In the genomic region with DNA sequence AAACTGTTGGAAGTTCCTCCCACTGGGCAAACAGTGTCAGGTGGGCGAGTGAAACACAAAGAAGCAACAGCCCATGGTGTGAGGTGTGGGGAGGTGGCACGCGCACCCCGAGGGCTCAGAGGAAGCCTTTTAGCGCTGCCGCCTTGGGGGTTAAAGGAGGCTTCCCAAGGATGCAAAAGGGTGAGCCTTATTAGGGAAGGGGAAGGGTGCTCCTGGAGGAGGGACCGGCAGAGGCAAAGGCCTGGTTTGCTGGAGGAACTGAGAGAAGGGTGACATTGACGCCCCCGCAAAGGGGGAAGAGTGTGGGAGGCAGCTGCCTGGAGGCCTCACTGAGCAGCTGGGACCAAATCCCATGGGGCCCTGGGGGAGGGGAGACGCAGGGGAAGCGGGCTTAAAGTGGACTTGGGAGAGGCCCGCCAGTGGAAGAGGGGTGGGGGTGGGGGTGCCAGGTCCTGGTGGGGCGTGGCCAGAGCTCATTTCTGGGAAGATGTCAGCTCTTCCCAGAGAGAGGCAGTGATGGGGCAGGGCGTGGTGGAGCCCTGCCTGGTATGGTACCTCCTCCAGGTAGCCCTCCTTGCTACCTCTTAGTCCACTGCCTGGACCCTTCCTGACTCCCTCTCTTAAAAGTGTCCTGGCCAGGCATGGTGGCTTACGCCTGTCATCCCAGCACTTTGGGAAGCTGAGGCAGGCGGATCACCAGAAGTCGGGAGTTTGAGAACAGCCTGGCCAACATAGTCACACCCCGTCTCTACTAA, we compare ENCODE assay signal across 9 cellular contexts.
DNase-seq lines count a peak whose midpoint lies in the region; ATAC-seq lines count a peak whose summit lies in the region.
"Had no signal": no experiment of that assay in that cellular context is flagged by ENCODE, and none has a peak within 500 bp of the region (broad histone marks: within the 10 kb centered on the region; RNA-seq: fewer than 3 reads in every experiment).

No MANE protein-coding gene starts in this region.

- no peak for DNase-seq in activated naive CD4-positive, alpha-beta T cell treated with anti-CD3 and anti-CD28 coated beads, Interleukin-2, amount 10 ng/mL, durations not matched to agents 7 days and 5 days
- DNase-seq in activated naive CD4-positive, alpha-beta T cell (lab: John Stamatoyannopoulos, UW) = no peak
- DNase-seq in NCI-H2107 (lab: John Stamatoyannopoulos, UW) = peak; percentile 69
- no peak for DNase-seq in central memory CD4-positive, alpha-beta T cell
- no peak for DNase-seq in NCI-H510A treated with DMSO at 0.1 percent for 48 hours (lab: John Stamatoyannopoulos, UW)
- DNase-seq: NCI-H446 had no signal

- peaks cover 9% of the 10 kb centered on the region for H3K4me1 Mint-ChIP-seq in activated naive CD4-positive, alpha-beta T cell treated with anti-CD3 and anti-CD28 coated beads, Interleukin-2, amount 10 ng/mL, durations not matched to agents 7 days and 5 days
- H3K4me1 Mint-ChIP-seq in dendritic cell treated with granulocyte-macrophage colony-stimulating factor and Interleukin-4, amounts not matched to agents 40 ng/mL and 50 ng/mL, for 4 days (ENCODE audit: low read depth) = peaks cover 90% of the 10 kb centered on the region
- peaks cover 36% of the 10 kb centered on the region for H3K4me1 Mint-ChIP-seq in stimulated activated memory B cell treated with anti-CD40 and anti-IgM and Interleukin-4, amounts not matched to agents 10 μg/mL and 1 μg/mL and 100 μg/mL, for 72 hours

- no peaks in the 10 kb centered on the region for H3K27me3 Mint-ChIP-seq in activated naive CD4-positive, alpha-beta T cell treated with anti-CD3 and anti-CD28 coated beads, Interleukin-2, amount 10 ng/mL, durations not matched to agents 7 days and 5 days
- H3K27me3 Mint-ChIP-seq in dendritic cell treated with granulocyte-macrophage colony-stimulating factor and Interleukin-4, amounts not matched to agents 40 ng/mL and 50 ng/mL, for 4 days = no peaks in the 10 kb centered on the region
- no peaks in the 10 kb centered on the region for H3K27me3 Mint-ChIP-seq in stimulated activated memory B cell treated with anti-CD40 and anti-IgM and Interleukin-4, amounts not matched to agents 10 μg/mL and 1 μg/mL and 100 μg/mL, for 72 hours

- H3K27ac Mint-ChIP-seq in activated naive CD4-positive, alpha-beta T cell treated with anti-CD3 and anti-CD28 coated beads, Interleukin-2, amount 10 ng/mL, durations not matched to agents 7 days and 5 days = peak overlapping the region; percentile 65
- peak overlapping the region; percentile 89 for H3K27ac Mint-ChIP-seq in dendritic cell treated with granulocyte-macrophage colony-stimulating factor and Interleukin-4, amounts not matched to agents 40 ng/mL and 50 ng/mL, for 4 days
- peak overlapping the region; percentile 80 for H3K27ac Mint-ChIP-seq in stimulated activated memory B cell treated with anti-CD40 and anti-IgM and Interleukin-4, amounts not matched to agents 10 μg/mL and 1 μg/mL and 100 μg/mL, for 72 hours

- H3K36me3 Mint-ChIP-seq in activated naive CD4-positive, alpha-beta T cell treated with anti-CD3 and anti-CD28 coated beads, Interleukin-2, amount 10 ng/mL, durations not matched to agents 7 days and 5 days = peaks cover 18% of the 10 kb centered on the region
- H3K36me3 Mint-ChIP-seq in dendritic cell treated with granulocyte-macrophage colony-stimulating factor and Interleukin-4, amounts not matched to agents 40 ng/mL and 50 ng/mL, for 4 days (ENCODE audit: low read depth) = peaks cover 45% of the 10 kb centered on the region
- peaks cover 23% of the 10 kb centered on the region for H3K36me3 Mint-ChIP-seq in stimulated activated memory B cell treated with anti-CD40 and anti-IgM and Interleukin-4, amounts not matched to agents 10 μg/mL and 1 μg/mL and 100 μg/mL, for 72 hours

- peak; percentile 82 for ATAC-seq in stimulated activated memory B cell treated with anti-CD40 and anti-IgM and Interleukin-4, amounts not matched to agents 10 μg/mL and 1 μg/mL and 100 μg/mL, for 72 hours
- ATAC-seq in HG03135 (IDR thresholded peaks at IDR 0.05; ENCODE audit: unreplicated experiment) = no peak

- H3K4me3 Mint-ChIP-seq in activated naive CD4-positive, alpha-beta T cell treated with anti-CD3 and anti-CD28 coated beads, Interleukin-2, amount 10 ng/mL, durations not matched to agents 7 days and 5 days = no peak overlapping the region
- H3K4me3 Mint-ChIP-seq in dendritic cell treated with granulocyte-macrophage colony-stimulating factor and Interleukin-4, amounts not matched to agents 40 ng/mL and 50 ng/mL, for 4 days = peak overlapping the region; percentile 5
- peak overlapping the region; percentile 66 for H3K4me3 Mint-ChIP-seq in stimulated activated memory B cell treated with anti-CD40 and anti-IgM and Interleukin-4, amounts not matched to agents 10 μg/mL and 1 μg/mL and 100 μg/mL, for 72 hours

- CTCF ChIA-PET in activated naive CD4-positive, alpha-beta T cell treated with anti-CD3 and anti-CD28 coated beads, Interleukin-2, amount 10 ng/mL, durations not matched to agents 7 days and 5 days (lab: Charles Lee) = no interaction called here

- intact Hi-C loops in dendritic cell treated with granulocyte-macrophage colony-stimulating factor and Interleukin-4, amounts not matched to agents 40 ng/mL and 50 ng/mL, for 4 days (cut with micrococcal nuclease) = no loop called here

- H3K9me3 Mint-ChIP-seq in activated naive CD4-positive, alpha-beta T cell treated with anti-CD3 and anti-CD28 coated beads, Interleukin-2, amount 10 ng/mL, durations not matched to agents 7 days and 5 days = no peaks in the 10 kb centered on the region
- no peaks in the 10 kb centered on the region for H3K9me3 Mint-ChIP-seq in dendritic cell treated with granulocyte-macrophage colony-stimulating factor and Interleukin-4, amounts not matched to agents 40 ng/mL and 50 ng/mL, for 4 days
- H3K9me3 Mint-ChIP-seq in stimulated activated memory B cell treated with anti-CD40 and anti-IgM and Interleukin-4, amounts not matched to agents 10 μg/mL and 1 μg/mL and 100 μg/mL, for 72 hours = no peaks in the 10 kb centered on the region
